8 cellular contexts compared by ENCODE assay signal in genomic region chr18:49491857-49492693, GRCh38.
DNase-seq lines count a peak whose midpoint lies in the region; ATAC-seq and TF ChIP-seq lines count a peak whose summit lies in the region.

Gene RPL17, minus strand, starts transcription at chr18:49492465.

- DNase-seq in NCI-H2081 (lab: John Stamatoyannopoulos, UW) (peak; percentile 90 to 96), T1000 (lab: John Stamatoyannopoulos, UW) (peak; percentile 65), astrocyte of the hippocampus (ENCODE audit: low read depth, low spot score) (peak; percentile 99), hippocampal formation (lab: John Stamatoyannopoulos, UW) (peak; percentile 78 to 99), retina (peak; percentile 97)

- ATAC-seq in HG02943 (IDR thresholded peaks at IDR 0.05; ENCODE audit: low read depth, unreplicated experiment) (peak; percentile 48), HG03095 (IDR thresholded peaks at IDR 0.05; ENCODE audit: unreplicated experiment) (no peak)

- TF ChIP-seq POLR2A in GM15510 (IDR thresholded peaks at IDR 0.05; ENCODE audit: borderline replicate concordance, extremely low read depth, insufficient read length): peak; percentile 94
